In genomic region chr11:65427691-65428577, GRCh38 we compare ENCODE assay signal across 9 cellular contexts. TPM values are rescaled to one million over a fixed set of nuclear protein-coding genes. Genes with fewer than 3 reads are reported as not detected.
A peak's percentile ranks its signal among the peaks of the same experiment; 100 is the strongest.
DNase-seq lines count a peak whose midpoint lies in the region; ATAC-seq and TF ChIP-seq lines count a peak whose summit lies in the region.
"Had no signal": no experiment of that assay in that cellular context is flagged by ENCODE, and none has a peak within 500 bp of the region (broad histone marks: within the 10 kb centered on the region; RNA-seq: fewer than 3 reads in every experiment).

No MANE protein-coding gene starts in this region.

- no peaks in the 10 kb centered on the region for H3K9me3 Mint-ChIP-seq in CD4-positive, alpha-beta T cell
- H3K9me3 Mint-ChIP-seq in progenitor cell of endocrine pancreas (ENCODE audit: low read depth) = no peaks in the 10 kb centered on the region

- H3K27ac Mint-ChIP-seq in CD4-positive, alpha-beta T cell = peak overlapping the region; percentile 96
- peak overlapping the region; percentile 80 for H3K27ac Mint-ChIP-seq in progenitor cell of endocrine pancreas

- CTCF ChIA-PET in CD4-positive, alpha-beta T cell (lab: Charles Lee) = interaction anchor here (1.8 to 2.2 kb wide), 2 partner anchors 11 to 41 kb away, joined by 4 to 9 read pairs; no protein-coding TSS in a partner anchor

- in situ Hi-C loops in KBM-7 (cut with MboI; ENCODE audit: low pct_unique_long_range_greater_than_20kb, low sequenced_read_pairs) = no loop called here

- H3K4me1 Mint-ChIP-seq in CD4-positive, alpha-beta T cell (ENCODE audit: low read depth) = peaks cover 79% of the 10 kb centered on the region
- H3K4me1 Mint-ChIP-seq in progenitor cell of endocrine pancreas (ENCODE audit: low read depth) = peaks cover 46% of the 10 kb centered on the region

- DNase-seq in CD4-positive, alpha-beta T cell = peak in 4 of 10 experiments; percentile 19 to 40 (median 34)
- DNase-seq in KBM-7 (peak; percentile 85), foreskin fibroblast (peak; percentile 75 to 82), progenitor cell of endocrine pancreas (ENCODE audit: low spot score, unreplicated experiment) (no peak), NCI-H2107 (lab: John Stamatoyannopoulos, UW) (no peak), NCI-H1436 (lab: John Stamatoyannopoulos, UW) (no peak)
- peak; percentile 68 for DNase-seq in activated CD8-positive, alpha-beta memory T cell treated with anti-CD3 and anti-CD28 coated beads, Interleukin-2, amount 50 U/mL, for 48 hours

- no peaks in the 10 kb centered on the region for H3K27me3 Mint-ChIP-seq in CD4-positive, alpha-beta T cell
- no peaks in the 10 kb centered on the region for H3K27me3 Mint-ChIP-seq in progenitor cell of endocrine pancreas

- ATAC-seq in CD4-positive, alpha-beta T cell (ENCODE audit: poor library complexity) = no peak
- ATAC-seq in HG02970 (IDR thresholded peaks at IDR 0.05; ENCODE audit: low FRiP score, unreplicated experiment) = no peak

- H3K27ac ChIP-seq in CD4-positive, alpha-beta T cell (ENCODE audit: low read depth, low read length) = peak overlapping the region; percentile 99

- peak overlapping the region; percentile 77 to 82 for H3K4me3 ChIP-seq in foreskin fibroblast (ENCODE audit: low read depth in 1 of 2, low read length in 2 of 2)
- H3K4me3 ChIP-seq: SJSA1 had no signal

- peak overlapping the region; percentile 92 for H3K4me3 Mint-ChIP-seq in CD4-positive, alpha-beta T cell
- peak overlapping the region; percentile 7 for H3K4me3 Mint-ChIP-seq in progenitor cell of endocrine pancreas (ENCODE audit: low read depth)

- H3K36me3 Mint-ChIP-seq in CD4-positive, alpha-beta T cell (ENCODE audit: low read depth) = peaks cover 63% of the 10 kb centered on the region
- no peaks in the 10 kb centered on the region for H3K36me3 Mint-ChIP-seq in progenitor cell of endocrine pancreas (ENCODE audit: insufficient read depth)

- POLR2A ChIA-PET in CD4-positive, alpha-beta T cell (lab: Charles Lee) = interaction anchor here (0.9 to 20.7 kb wide), 3 partner anchors 10 to 75 kb away, joined by 4 to 3042 read pairs (median 260); partner anchors contain the start of genes MALAT1 and NEAT1

- TF ChIP-seq CTCF in CD4-positive, alpha-beta T cell (IDR thresholded peaks at IDR 0.05) = no peak
- TF ChIP-seq CTCF in foreskin fibroblast (IDR thresholded peaks at IDR 0.05; ENCODE audit: low read depth, low read length) = no peak
- TF ChIP-seq CTCF in progenitor cell of endocrine pancreas (IDR thresholded peaks at IDR 0.05; ENCODE audit: unreplicated experiment) = no peak

- H3K27me3 ChIP-seq in CD4-positive, alpha-beta T cell (ENCODE audit: control insufficient read depth, insufficient read depth, low read length) = no peaks in the 10 kb centered on the region
- H3K27me3 ChIP-seq: SJSA1 had no signal

- intact Hi-C loops in CD4-positive, alpha-beta T cell (cut with DNase I, micrococcal nuclease) = loop anchor here in 1 of 2 experiments (1.0 kb wide), 1 partner anchor 11 kb away; no protein-coding TSS in a partner anchor

- H3K9me3 ChIP-seq in CD4-positive, alpha-beta T cell (ENCODE audit: control insufficient read depth, low read length) = no peaks in the 10 kb centered on the region
- H3K9me3 ChIP-seq: SJSA1 had no signal

RNA-seq across cellular contexts. Expression of gene NEAT1, which starts 5.3 kb away (rescaled TPM):
- 100 to 1,000 TPM; 221 to 223 TPM for total RNA-seq in CD4-positive, alpha-beta T cell
- 78.8 and 99.9 TPM in 2 replicates for total RNA-seq in progenitor cell of endocrine pancreas

RNA-seq across cellular contexts. Expression of gene FRMD8, which starts 41.5 kb away (rescaled TPM):
- 10 to 100 TPM; 19.4 to 25.3 TPM for total RNA-seq in CD4-positive, alpha-beta T cell
- 27.3 and 27.5 TPM in 2 replicates for total RNA-seq in progenitor cell of endocrine pancreas

RNA-seq across cellular contexts. Expression of gene SLC25A45, which starts 45.5 kb away (rescaled TPM):
- 10 to 100 TPM; 40.0 to 40.8 TPM for total RNA-seq in CD4-positive, alpha-beta T cell
- total RNA-seq in progenitor cell of endocrine pancreas = 4.0 and 5.3 TPM in 2 replicates

Comparison
In these comparisons a context has a peak if more than half of its experiments do, and no peak if none do; other contexts are left out.
1. DNase-seq: peak in KBM-7 (single experiment), activated CD8-positive, alpha-beta memory T cell treated with anti-CD3 and anti-CD28 coated beads, Interleukin-2, amount 50 U/mL, for 48 hours (single experiment) and foreskin fibroblast (2 of 2); none in progenitor cell of endocrine pancreas (single experiment), NCI-H2107 (single experiment) and NCI-H1436 (single experiment).